Comparison of ENCODE assay signal across 8 cellular contexts in genomic region chr2:69828913-69829242, GRCh38. TPM values are rescaled to one million over a fixed set of nuclear protein-coding genes. Genes with fewer than 3 reads are reported as not detected.
A peak's percentile ranks its signal among the peaks of the same experiment; 100 is the strongest.
DNase-seq lines count a peak whose midpoint lies in the region; TF ChIP-seq lines count a peak whose summit lies in the region.

No MANE protein-coding gene starts in this region.

- peak overlapping the region; percentile 80 for H3K9ac ChIP-seq in endocrine pancreas (ENCODE audit: control insufficient read depth, insufficient read depth, low read length)

- H3K27ac ChIP-seq in ovary, result peak overlapping the region; percentile 84 to 86

- peaks cover 3% of the 10 kb centered on the region for H3K4me1 ChIP-seq in endocrine pancreas (ENCODE audit: control insufficient read depth, insufficient read depth, low read length)
- peaks cover 12% of the 10 kb centered on the region for H3K4me1 ChIP-seq in ovary (ENCODE audit: insufficient read depth)

- 7 to 12% (median 10%) methylated on average over 8 of the region's 8 CpGs for WGBS in ovary, 3 donors

- H3K9me3 ChIP-seq in MG63 (no peaks in the 10 kb centered on the region), endocrine pancreas (ENCODE audit: control insufficient read depth, low read length) (no peaks in the 10 kb centered on the region), ovary (no peaks in the 10 kb centered on the region)

- TF ChIP-seq CTCF in ovary (IDR thresholded peaks at IDR 0.05), result no peak

- H3K27me3 ChIP-seq in MG63 (no peaks in the 10 kb centered on the region), endocrine pancreas (ENCODE audit: control insufficient read depth, insufficient read depth, low read length) (no peaks in the 10 kb centered on the region), ovary (no peaks in the 10 kb centered on the region)

- H3K4me3 ChIP-seq in MG63 (peak overlapping the region; percentile 91), endocrine pancreas (ENCODE audit: control insufficient read depth, insufficient read depth, low read length) (peak overlapping the region; percentile 75), ovary (peak overlapping the region; percentile 84)

- TF ChIP-seq EP300 in ovary (IDR thresholded peaks at IDR 0.05), result no peak

- intact Hi-C loops in ovary (cut with DNase I), result no loop called here

- TF ChIP-seq POLR2A in ovary (IDR thresholded peaks at IDR 0.05), result no peak

- H3K36me3 ChIP-seq in MG63, result no peaks in the 10 kb centered on the region; the same call in 1 of the 2 replicates
- H3K36me3 ChIP-seq in endocrine pancreas (ENCODE audit: control insufficient read depth, insufficient read depth, low read length), result no peaks in the 10 kb centered on the region
- no peaks in the 10 kb centered on the region for H3K36me3 ChIP-seq in ovary

- DNase-seq in SKM-1 treated with dmso at 0.1 percent for 144 hours (lab: John Stamatoyannopoulos, UW; ENCODE audit: unreplicated experiment), result peak; percentile 25
- DNase-seq in SKM-1 (lab: John Stamatoyannopoulos, UW; ENCODE audit: unreplicated experiment), result no peak
- no peak for DNase-seq in MG63
- no peak for DNase-seq in ovary
- no peak for DNase-seq in NCI-H187 (lab: John Stamatoyannopoulos, UW)
- no peak for DNase-seq in activated CD4-positive, CD25-positive, alpha-beta regulatory T cell (lab: John Stamatoyannopoulos, UW)
- DNase-seq in activated CD4-positive, alpha-beta T cell treated with anti-CD3 and anti-CD28 coated beads, Interleukin-2, amount 50 U/mL, for 4 hours, result no peak

RNA-seq across cellular contexts. Expression of gene GMCL1, which starts 0.6 kb away (rescaled TPM):
- 2.2 and 4.6 TPM in 2 replicates for total RNA-seq in MG63 (2014; rRNA removed; shearing (Covaris generic); ENCODE audit: low replicate concordance)
- 10 to 100 TPM in 6 of 7 donors, 1 to 10 TPM in 1; 9.4 to 13.8 (median 12.2) TPM for total RNA-seq in ovary
- polyA plus RNA-seq in ovary, result 1 to 10 TPM; 6.9 to 9.1 TPM
